Comparison of ENCODE assay signal across 35 cellular contexts in the genomic region with DNA sequence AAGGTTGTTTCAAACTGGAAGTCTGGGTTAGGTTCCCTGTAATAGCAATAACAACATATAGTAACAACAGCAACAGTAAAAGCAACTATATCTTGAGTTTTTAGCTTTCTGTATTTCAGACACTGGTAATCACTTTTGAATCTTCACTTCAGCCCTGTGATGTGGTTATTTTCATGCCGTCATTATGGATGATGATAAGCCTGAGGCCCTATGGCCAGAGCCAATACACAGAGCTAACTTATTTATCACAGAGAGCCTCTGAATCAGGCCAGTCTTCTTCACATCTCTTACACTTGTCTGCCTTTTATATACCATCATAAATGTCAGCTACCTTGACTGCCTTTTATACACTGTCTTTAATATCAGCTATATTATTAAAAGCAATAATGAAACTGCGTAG.
"Had no signal": no experiment of that assay in that cellular context is flagged by ENCODE, and none has a peak within 500 bp of the region (broad histone marks: within the 10 kb centered on the region; RNA-seq: fewer than 3 reads in every experiment).

No MANE protein-coding gene starts in this region.

- H3K27ac ChIP-seq: adrenal gland, WERI-Rb-1 had no signal

- H3K36me3 Mint-ChIP-seq: activated naive CD4-positive, alpha-beta T cell treated with anti-CD3 and anti-CD28 coated beads, Interleukin-2, amount 50 U/mL, for 72 hours; activated naive CD8-positive, alpha-beta T cell treated with anti-CD3 and anti-CD28 coated beads for 36 hours; brain; WTC11 had no signal

- DNase-seq: activated CD4-positive, alpha-beta memory T cell treated with anti-CD3 and anti-CD28 coated beads, Interleukin-2, amount 10 ng/mL, durations not matched to agents 7 days and 5 days; activated CD4-positive, alpha-beta T cell treated with anti-CD3 and anti-CD28 coated beads for 1 hour; activated CD4-positive, alpha-beta T cell treated with anti-CD3 and anti-CD28 coated beads for 36 hours; activated CD4-positive, alpha-beta T cell treated with anti-CD3 and anti-CD28 coated beads for 48 hours; activated CD4-positive, alpha-beta T cell treated with anti-CD3 and anti-CD28 coated beads, Interleukin-2, amount 10 ng/mL, durations not matched to agents 7 days and 5 days; activated CD4-positive, alpha-beta T cell treated with anti-CD3 and anti-CD28 coated beads, Interleukin-2, amount 50 U/mL, for 48 hours; activated CD4-positive, CD25-positive, alpha-beta regulatory T cell; activated CD8-positive, alpha-beta memory T cell treated with anti-CD3 and anti-CD28 coated beads, Interleukin-2, amount 50 U/mL, for 4 hours; activated effector memory CD4-positive, alpha-beta T cell treated with anti-CD3 and anti-CD28 coated beads, Interleukin-2, amount 50 U/mL, for 16 hours; activated gamma-delta T cell treated with Interleukin-2 at 50 U/mL for 16 hours; activated naive CD4-positive, alpha-beta T cell; activated naive CD4-positive, alpha-beta T cell treated with anti-CD3 and anti-CD28 coated beads for 36 hours; activated naive CD4-positive, alpha-beta T cell treated with anti-CD3 and anti-CD28 coated beads, Interleukin-2, amount 50 U/mL, for 16 hours; activated naive CD8-positive, alpha-beta T cell treated with anti-CD3 and anti-CD28 coated beads for 36 hours; activated T-cell treated with anti-CD3 and anti-CD28 coated beads for 4 hours; activated T-cell treated with anti-CD3 and anti-CD28 coated beads, Interleukin-2, amount 50 U/mL, for 1 hour; activated T-cell treated with anti-CD3 and anti-CD28 coated beads, Interleukin-2, amount 50 U/mL, for 4 hours; activated T-cell treated with anti-CD3 and anti-CD28 coated beads, Interleukin-2, amount 50 U/mL, for 72 hours; adrenal gland; amniotic stem cell; aorta; central memory CD4-positive, alpha-beta T cell; T-helper 1 cell; T-helper 2 cell; T-helper 9 cell; WERI-Rb-1 had no signal

- H3K27me3 Mint-ChIP-seq: activated CD4-positive, alpha-beta memory T cell treated with anti-CD3 and anti-CD28 coated beads, Interleukin-2, amount 10 ng/mL, durations not matched to agents 7 days and 5 days; activated CD4-positive, alpha-beta T cell treated with anti-CD3 and anti-CD28 coated beads for 36 hours; activated CD4-positive, alpha-beta T cell treated with anti-CD3 and anti-CD28 coated beads, Interleukin-2, amount 10 ng/mL, durations not matched to agents 7 days and 5 days; activated naive CD8-positive, alpha-beta T cell treated with anti-CD3 and anti-CD28 coated beads for 36 hours; activated T-helper 17 cell treated with anti-CD3 and anti-CD28 coated beads, Interleukin-2, amount 50 U/mL, for 72 hours; brain had no signal

- H3K4me1 Mint-ChIP-seq: activated CD4-positive, alpha-beta memory T cell treated with anti-CD3 and anti-CD28 coated beads, Interleukin-2, amount 10 ng/mL, durations not matched to agents 7 days and 5 days; activated CD4-positive, alpha-beta T cell treated with anti-CD3 and anti-CD28 coated beads for 36 hours; activated CD4-positive, alpha-beta T cell treated with anti-CD3 and anti-CD28 coated beads, Interleukin-2, amount 10 ng/mL, durations not matched to agents 7 days and 5 days; activated naive CD8-positive, alpha-beta T cell treated with anti-CD3 and anti-CD28 coated beads for 36 hours; activated T-helper 17 cell treated with anti-CD3 and anti-CD28 coated beads, Interleukin-2, amount 50 U/mL, for 72 hours; brain; WTC11 had no signal

- H3K9me3 ChIP-seq: adrenal gland had no signal

- H3K4me3 Mint-ChIP-seq: activated CD4-positive, alpha-beta memory T cell treated with anti-CD3 and anti-CD28 coated beads, Interleukin-2, amount 10 ng/mL, durations not matched to agents 7 days and 5 days; activated CD4-positive, alpha-beta T cell treated with anti-CD3 and anti-CD28 coated beads for 36 hours; activated CD4-positive, alpha-beta T cell treated with anti-CD3 and anti-CD28 coated beads, Interleukin-2, amount 10 ng/mL, durations not matched to agents 7 days and 5 days; activated naive CD4-positive, alpha-beta T cell treated with anti-CD3 and anti-CD28 coated beads for 36 hours; activated naive CD8-positive, alpha-beta T cell treated with anti-CD3 and anti-CD28 coated beads for 36 hours; activated T-cell treated with anti-CD3 and anti-CD28 coated beads, Interleukin-2, amount 50 U/mL, for 4 hours; activated T-cell treated with anti-CD3 and anti-CD28 coated beads, Interleukin-2, amount 50 U/mL, for 72 hours; activated T-helper 1 cell treated with anti-CD3 and anti-CD28 coated beads, Interleukin-12 subunit alpha, Interleukin-12 subunit beta, Interleukin-2, Interleukin-4 antibody, amounts not matched to agents 30 ng/mL and 10 ng/mL and 1 ng/mL, durations not matched to agents 14 hours and 24 hours and 36 hours; activated T-helper 17 cell treated with anti-CD3 and anti-CD28 coated beads, Interleukin-2, amount 50 U/mL, for 72 hours; brain; T-helper 1 cell treated with Interleukin-12 subunit alpha and Interleukin-12 subunit beta and Interleukin-4 antibody, amounts not matched to agents 30 μg/mL and 1 μg/mL, for 36 hours; T-helper 2 cell treated with Interferon-gamma antibody and Interleukin-4, amounts not matched to agents 5 μg/mL and 100 μg/mL, for 36 hours; WTC11 had no signal

- H3K36me3 ChIP-seq: adrenal gland, WERI-Rb-1 had no signal

- FAIRE-seq: bronchial epithelial cell had no signal

- ATAC-seq: activated CD4-positive, alpha-beta T cell treated with anti-CD3 and anti-CD28 coated beads for 36 hours; activated CD4-positive, CD25-positive, alpha-beta regulatory T cell treated with anti-CD3 and anti-CD28 coated beads, Interleukin-2, amount 50 U/mL, for 24 hours; activated naive CD4-positive, alpha-beta T cell treated with anti-CD3 and anti-CD28 coated beads, Interleukin-2, amount 50 U/mL, for 72 hours; activated T-cell treated with anti-CD3 and anti-CD28 coated beads, Interleukin-2, amount 50 U/mL, for 4 hours; activated T-cell treated with anti-CD3 and anti-CD28 coated beads, Interleukin-2, amount 50 U/mL, for 72 hours; activated T-helper 17 cell treated with anti-CD3 and anti-CD28 coated beads, Interleukin-2, amount 50 U/mL, for 72 hours; WTC11 had no signal

- H3K9me3 Mint-ChIP-seq: activated CD4-positive, alpha-beta memory T cell treated with anti-CD3 and anti-CD28 coated beads, Interleukin-2, amount 10 ng/mL, durations not matched to agents 7 days and 5 days; activated CD4-positive, alpha-beta T cell treated with anti-CD3 and anti-CD28 coated beads, Interleukin-2, amount 10 ng/mL, durations not matched to agents 7 days and 5 days; activated naive CD4-positive, alpha-beta T cell treated with anti-CD3 and anti-CD28 coated beads for 36 hours; activated naive CD4-positive, alpha-beta T cell treated with anti-CD3 and anti-CD28 coated beads, Interleukin-2, amount 50 U/mL, for 72 hours; activated naive CD8-positive, alpha-beta T cell treated with anti-CD3 and anti-CD28 coated beads for 36 hours; activated T-cell treated with anti-CD3 and anti-CD28 coated beads, Interleukin-2, amount 50 U/mL, for 4 hours; activated T-cell treated with anti-CD3 and anti-CD28 coated beads, Interleukin-2, amount 50 U/mL, for 72 hours; activated T-helper 1 cell treated with anti-CD3 and anti-CD28 coated beads, Interleukin-12 subunit alpha, Interleukin-12 subunit beta, Interleukin-2, Interleukin-4 antibody, amounts not matched to agents 30 ng/mL and 10 ng/mL and 1 ng/mL, durations not matched to agents 14 hours and 24 hours and 36 hours; activated T-helper 17 cell treated with anti-CD3 and anti-CD28 coated beads, Interleukin-2, amount 50 U/mL, for 72 hours; brain; T-helper 1 cell treated with Interleukin-12 subunit alpha and Interleukin-12 subunit beta and Interleukin-4 antibody, amounts not matched to agents 30 μg/mL and 1 μg/mL, for 36 hours; T-helper 2 cell treated with Interferon-gamma antibody and Interleukin-4, amounts not matched to agents 5 μg/mL and 100 μg/mL, for 36 hours; WTC11 had no signal

- H3K4me3 ChIP-seq: adrenal gland had no signal

- H3K27ac Mint-ChIP-seq: activated CD4-positive, alpha-beta memory T cell treated with anti-CD3 and anti-CD28 coated beads, Interleukin-2, amount 10 ng/mL, durations not matched to agents 7 days and 5 days; activated CD4-positive, alpha-beta T cell treated with anti-CD3 and anti-CD28 coated beads for 36 hours; activated CD4-positive, alpha-beta T cell treated with anti-CD3 and anti-CD28 coated beads, Interleukin-2, amount 10 ng/mL, durations not matched to agents 7 days and 5 days; activated naive CD4-positive, alpha-beta T cell treated with anti-CD3 and anti-CD28 coated beads for 36 hours; activated naive CD4-positive, alpha-beta T cell treated with anti-CD3 and anti-CD28 coated beads, Interleukin-2, amount 50 U/mL, for 72 hours; activated naive CD8-positive, alpha-beta T cell treated with anti-CD3 and anti-CD28 coated beads for 36 hours; activated T-cell treated with anti-CD3 and anti-CD28 coated beads, Interleukin-2, amount 50 U/mL, for 72 hours; activated T-helper 1 cell treated with anti-CD3 and anti-CD28 coated beads, Interleukin-12 subunit alpha, Interleukin-12 subunit beta, Interleukin-2, Interleukin-4 antibody, amounts not matched to agents 30 ng/mL and 10 ng/mL and 1 ng/mL, durations not matched to agents 14 hours and 24 hours and 36 hours; activated T-helper 17 cell treated with anti-CD3 and anti-CD28 coated beads, Interleukin-2, amount 50 U/mL, for 72 hours; brain; T-helper 1 cell treated with Interleukin-12 subunit alpha and Interleukin-12 subunit beta and Interleukin-4 antibody, amounts not matched to agents 30 μg/mL and 1 μg/mL, for 36 hours; T-helper 2 cell treated with Interferon-gamma antibody and Interleukin-4, amounts not matched to agents 5 μg/mL and 100 μg/mL, for 36 hours; WTC11 had no signal

- H3K27me3 ChIP-seq: adrenal gland had no signal
